1 cellular context compared by ENCODE assay signal in genomic region chr4:78711676-78712075, GRCh38.
TF ChIP-seq lines count a peak whose summit lies in the region.

No MANE protein-coding gene starts in this region.

TF ChIP-seq in K562, 482 proteins besides CTCF, POLR2A, EP300 and RAD21 (continued from another document and continues in another):
- peak; percentile 66 for TF ChIP-seq PTTG1 (tag; IDR thresholded peaks at IDR 0.05; ENCODE audit: low read depth)
- peak; percentile 50; the same call in 1 of the 2 replicates for TF ChIP-seq PTRF (tag; IDR thresholded peaks at IDR 0.05)
- TF ChIP-seq ATF3 (IDR thresholded peaks at IDR 0.05) = no peak
- no peak for TF ChIP-seq ATF3 (CRISPR knock-in tag; conservative IDR thresholded peaks at IDR 0.05)
- TF ChIP-seq NR4A1 (CRISPR knock-in tag; IDR thresholded peaks at IDR 0.05) = no peak
- TF ChIP-seq NR4A1 (tag; IDR thresholded peaks at IDR 0.05) = 0 out of 2 replicates have a peak, but pooled peaks have one; percentile 72
- no peak for TF ChIP-seq LARP7 (IDR thresholded peaks at IDR 0.05)
- no peak for TF ChIP-seq ZMIZ1 (IDR thresholded peaks at IDR 0.05; ENCODE audit: low read depth in 2 of 2, low read length in 2 of 2)
- peak; percentile 69; the same call in 1 of the 2 replicates for TF ChIP-seq ELF2 (CRISPR knock-in tag; IDR thresholded peaks at IDR 0.05)
- peak; percentile 26; the same call in 1 of the 2 replicates for TF ChIP-seq ZNF75A (CRISPR knock-in tag; IDR thresholded peaks at IDR 0.05)
- peak; percentile 48; the same call in 1 of the 2 replicates for TF ChIP-seq SMARCA4 (IDR thresholded peaks at IDR 0.05)
- TF ChIP-seq ARID1B (IDR thresholded peaks at IDR 0.05) = 0 out of 2 replicates have a peak, but pooled peaks have one; percentile 46
- TF ChIP-seq STAT6 (CRISPR knock-in tag; IDR thresholded peaks at IDR 0.05) = no peak
- TF ChIP-seq PKNOX1 (IDR thresholded peaks at IDR 0.05) = no peak
- peak; percentile 76 for TF ChIP-seq MEF2D (tag; conservative IDR thresholded peaks at IDR 0.05; ENCODE audit: low read depth)
- TF ChIP-seq NR2C1 (IDR thresholded peaks at IDR 0.05) = no peak
- peak; percentile 41; the same call in 1 of the 2 replicates for TF ChIP-seq NR2C1 (tag; IDR thresholded peaks at IDR 0.05)
- 0 out of 2 replicates have a peak, but pooled peaks have one; percentile 41 for TF ChIP-seq PHTF2 (CRISPR knock-in tag; IDR thresholded peaks at IDR 0.05)
- TF ChIP-seq CXXC5 (CRISPR knock-in tag; IDR thresholded peaks at IDR 0.05) = peak; percentile 62
- no peak for TF ChIP-seq ZNF280B (CRISPR knock-in tag; IDR thresholded peaks at IDR 0.05)
- TF ChIP-seq RHOXF2B (CRISPR knock-in tag; conservative IDR thresholded peaks at IDR 0.05) = 0 out of 2 replicates have a peak, but pooled peaks have one; percentile 82
- no peak for TF ChIP-seq NONO (IDR thresholded peaks at IDR 0.05; ENCODE audit: low read depth in 2 of 2, low read length in 1 of 2)
- TF ChIP-seq MAZ (CRISPR knock-in tag; conservative IDR thresholded peaks at IDR 0.05 in 1 of 2, IDR thresholded peaks at IDR 0.05 in 1 of 2) = peak; percentile 23 to 43; a peak in 1 of 4 replicates
- no peak for TF ChIP-seq POLR2AphosphoS5 (IDR thresholded peaks at IDR 0.05; ENCODE audit: control insufficient read depth, insufficient read depth, low read depth, low read length)
- peak; percentile 54; the same call in 1 of the 2 replicates for TF ChIP-seq CHAMP1 (IDR thresholded peaks at IDR 0.05)
- TF ChIP-seq GABPA (tag; conservative IDR thresholded peaks at IDR 0.05; ENCODE audit: low read depth) = no peak
- no peak for TF ChIP-seq ATF2 (CRISPR knock-in tag; IDR thresholded peaks at IDR 0.05)
- no peak for TF ChIP-seq PREB (CRISPR knock-in tag; IDR thresholded peaks at IDR 0.05)
- no peak for TF ChIP-seq ZNF561 (CRISPR knock-in tag; conservative IDR thresholded peaks at IDR 0.05)
- TF ChIP-seq THAP7 (CRISPR knock-in tag; IDR thresholded peaks at IDR 0.05) = no peak
- no peak for TF ChIP-seq KLF16 (IDR thresholded peaks at IDR 0.05)
- TF ChIP-seq SNRNP70 (optimal IDR thresholded peaks at IDR 0.05; ENCODE audit: low read depth, low read length) = no peak
- no peak for TF ChIP-seq ZFX (CRISPR knock-in tag; IDR thresholded peaks at IDR 0.05)
- TF ChIP-seq PHF8 (IDR thresholded peaks at IDR 0.05; ENCODE audit: borderline replicate concordance, low read length) = no peak
- peak; percentile 70; the same call in 1 of the 2 replicates for TF ChIP-seq ZNF23 (CRISPR knock-in tag; IDR thresholded peaks at IDR 0.05)
- peak in 1 of 2 experiments; percentile 53; a peak in 1 of 4 replicates for TF ChIP-seq RCOR1 (IDR thresholded peaks at IDR 0.05; ENCODE audit: borderline replicate concordance in 1 of 2, low read depth in 2 of 2, low read length in 2 of 2)
- peak in 1 of 2 experiments; percentile 84; a peak in 2 of 4 replicates for TF ChIP-seq ZNF639 (CRISPR knock-in tag; conservative IDR thresholded peaks at IDR 0.05 in 1 of 2, IDR thresholded peaks at IDR 0.05 in 1 of 2)
- no peak for TF ChIP-seq POLR2B (IDR thresholded peaks at IDR 0.05; ENCODE audit: low read depth, partially characterized antibody)
- TF ChIP-seq ZBTB17 (CRISPR knock-in tag; IDR thresholded peaks at IDR 0.05) = 0 out of 2 replicates have a peak, but pooled peaks have one; percentile 26
- peak; percentile 32; the same call in 1 of the 2 replicates for TF ChIP-seq VEZF1 (CRISPR knock-in tag; IDR thresholded peaks at IDR 0.05)
- TF ChIP-seq ZNF175 (CRISPR knock-in tag; IDR thresholded peaks at IDR 0.05; ENCODE audit: low read depth) = peak; percentile 66
- TF ChIP-seq SREBF2 (CRISPR knock-in tag; IDR thresholded peaks at IDR 0.05) = no peak
- no peak for TF ChIP-seq CGGBP1 (CRISPR knock-in tag; IDR thresholded peaks at IDR 0.05)
- peak; percentile 30 for TF ChIP-seq ZNF324 (CRISPR knock-in tag; IDR thresholded peaks at IDR 0.05)
